9 cellular contexts compared by ENCODE assay signal in genomic region chr5:180799194-180799593, GRCh38. TPM values are rescaled to one million over a fixed set of nuclear protein-coding genes. Genes with fewer than 3 reads are reported as not detected.
A peak's percentile ranks its signal among the peaks of the same experiment; 100 is the strongest.
DNase-seq lines count a peak whose midpoint lies in the region; ATAC-seq, FAIRE-seq and TF ChIP-seq lines count a peak whose summit lies in the region.
"Had no signal": no experiment of that assay in that cellular context is flagged by ENCODE, and none has a peak within 500 bp of the region (broad histone marks: within the 10 kb centered on the region; RNA-seq: fewer than 3 reads in every experiment).

No MANE protein-coding gene starts in this region.

- H3K4me1 ChIP-seq in SK-N-SH (ENCODE audit: control insufficient read depth in 1 of 2, insufficient read depth in 2 of 2, low read depth in 1 of 2, low read length in 1 of 2) (peaks cover 27 to 28% of the 10 kb centered on the region in 2 experiments; a peak in 3 of 4 replicates), esophagus squamous epithelium (peaks cover 62 to 92% (median 69%) of the 10 kb centered on the region in 3 donors), small intestine (ENCODE audit: control insufficient read depth in 2 of 2, insufficient read depth in 1 of 2, low read depth in 1 of 2, low read length in 1 of 2) (peaks cover 22 to 26% of the 10 kb centered on the region in 2 donors)

- intact Hi-C loops in esophagus squamous epithelium (cut with DNase I): no loop called here

- no peaks in the 10 kb centered on the region for H3K9me2 ChIP-seq in SK-N-SH

- DNase-seq in SK-N-SH: no peak
- peak in 1 of 34 experiments; percentile 29 for DNase-seq in T-cell
- DNase-seq in esophagus squamous epithelium (lab: John Stamatoyannopoulos, UW): no peak
- DNase-seq in small intestine: peak; percentile 71
- no peak for DNase-seq in HCEC 1CT

- H3K27ac ChIP-seq in SK-N-SH (ENCODE audit: low read depth in 2 of 2, low read length in 1 of 2): no peak overlapping the region
- H3K27ac ChIP-seq in esophagus squamous epithelium: peak overlapping the region in 3 of 4 donors; percentile 3 to 99 (median 99)
- H3K27ac ChIP-seq in small intestine (ENCODE audit: low read depth in 1 of 2, low read length in 1 of 2): no peak overlapping the region
- H3K27ac ChIP-seq: ovary had no signal

- no peaks in the 10 kb centered on the region for H3F3A ChIP-seq in SK-N-SH (replicated peaks; ENCODE audit: insufficient read depth)

- no peak for TF ChIP-seq POLR2A in esophagus squamous epithelium (IDR thresholded peaks at IDR 0.05)

- no peak for TF ChIP-seq RAD21 in SK-N-SH (IDR thresholded peaks at IDR 0.05; ENCODE audit: low read length)

- CTCF ChIA-PET in SK-N-SH (lab: Yijun Ruan, JAX) (interaction anchor here (0.7 to 4.5 kb wide), 2 partner anchors 15 to 359 kb away, joined by 3 to 39 read pairs; no protein-coding TSS in a partner anchor), T-cell (lab: Charles Lee) (interaction anchor here in 1 of 2 donors (0.6 kb wide), 1 partner anchor 408 kb away, joined by 3 read pairs; no protein-coding TSS in a partner anchor)

- H3K4me2 ChIP-seq in SK-N-SH: no peak overlapping the region

- POLR2A ChIA-PET in SK-N-SH (lab: Yijun Ruan, JAX) (no interaction called here), T-cell (lab: Charles Lee) (no interaction called here)

- peaks cover 79 to 81% (median 81%) of the 10 kb centered on the region in 3 donors for H3K4me1 Mint-ChIP-seq in T-cell

- peak overlapping the region; percentile 17 to 85 (median 83) for H3K4me3 Mint-ChIP-seq in T-cell

- no peaks in the 10 kb centered on the region for H3K9me3 Mint-ChIP-seq in T-cell

- no peaks in the 10 kb centered on the region for H3K27me3 Mint-ChIP-seq in T-cell

- peak overlapping the region; percentile 28 to 76 for H3K27ac Mint-ChIP-seq in T-cell

- no peaks in the 10 kb centered on the region for H3K9me3 ChIP-seq in SK-N-SH
- H3K9me3 ChIP-seq in esophagus squamous epithelium: no peaks in the 10 kb centered on the region
- H3K9me3 ChIP-seq in small intestine (ENCODE audit: control insufficient read depth, low read depth): no peaks in the 10 kb centered on the region
- H3K9me3 ChIP-seq: ovary had no signal

- 97% methylated on average over 4 of the region's 4 CpGs for WGBS in SK-N-SH (ENCODE audit: low lambda C conversion rate)
- WGBS in esophagus squamous epithelium, 2 donors: 75 to 79% methylated on average over 4 of the region's 4 CpGs
- WGBS in small intestine, 3 donors: 32 to 61% (median 51%) methylated on average over 4 of the region's 4 CpGs

- H3K79me2 ChIP-seq in SK-N-SH (ENCODE audit: insufficient read depth): peaks cover 83% of the 10 kb centered on the region

- no peaks in the 10 kb centered on the region for H3K27me3 ChIP-seq in SK-N-SH (ENCODE audit: insufficient read depth)
- H3K27me3 ChIP-seq in esophagus squamous epithelium: no peaks in the 10 kb centered on the region
- no peaks in the 10 kb centered on the region for H3K27me3 ChIP-seq in small intestine (ENCODE audit: control insufficient read depth in 2 of 2, insufficient read depth in 2 of 2, low read length in 2 of 2)
- H3K27me3 ChIP-seq: ovary had no signal

- no peak for TF ChIP-seq EP300 in SK-N-SH (IDR thresholded peaks at IDR 0.05; ENCODE audit: borderline replicate concordance in 1 of 2, low read depth in 1 of 2, low read length in 1 of 2)

- peaks cover 26% of the 10 kb centered on the region for H3K36me3 Mint-ChIP-seq in T-cell

- ATAC-seq in SK-N-SH treated with all-trans-retinoic acid at 6 μM for 48 hours (no peak), T-cell (replicated peaks in 1 of 4) (no peak), GM18861 (IDR thresholded peaks at IDR 0.05; ENCODE audit: unreplicated experiment) (no peak), HG03354 (IDR thresholded peaks at IDR 0.05; ENCODE audit: poor library complexity, severe bottlenecking, unreplicated experiment) (no peak)

- TF ChIP-seq CTCF in SK-N-SH (IDR thresholded peaks at IDR 0.05) (peak; percentile 34; the same call in 1 of the 2 replicates), esophagus squamous epithelium (IDR thresholded peaks at IDR 0.05) (peak in 5 of 6 experiments; percentile 9 to 43 (median 18))

- H3K36me3 ChIP-seq in SK-N-SH (replicated peaks in 1 of 2; ENCODE audit: control insufficient read depth in 1 of 2, insufficient read depth in 2 of 2, low read length in 1 of 2): peaks cover 16 to 24% of the 10 kb centered on the region in 2 experiments
- H3K36me3 ChIP-seq in esophagus squamous epithelium: peaks cover 0 to 35% (median 4%) of the 10 kb centered on the region in 3 donors
- no peaks in the 10 kb centered on the region for H3K36me3 ChIP-seq in small intestine (ENCODE audit: control insufficient read depth in 2 of 2, insufficient read depth in 2 of 2, low read length in 2 of 2)
- H3K36me3 ChIP-seq: ovary had no signal

- no peak overlapping the region for H3K9ac ChIP-seq in SK-N-SH

- no peak overlapping the region for H3K4me3 ChIP-seq in SK-N-SH (ENCODE audit: low read depth in 2 of 2, low read length in 1 of 2)
- H3K4me3 ChIP-seq in esophagus squamous epithelium: peak overlapping the region in 2 of 4 donors; percentile 88 to 98
- no peak overlapping the region for H3K4me3 ChIP-seq in small intestine (ENCODE audit: low read depth in 1 of 2, low read length in 2 of 2)
- H3K4me3 ChIP-seq: ovary had no signal

- peaks cover 76% of the 10 kb centered on the region for H4K20me1 ChIP-seq in SK-N-SH (ENCODE audit: insufficient read depth)

- no peak overlapping the region for H2AFZ ChIP-seq in SK-N-SH (ENCODE audit: low read depth)

- no peak for FAIRE-seq in small intestine (lab: Jason Lieb, UNC)

TF ChIP-seq in SK-N-SH, 30 proteins besides CTCF, POLR2A, EP300 and RAD21 (continues in another document):
- no peak for TF ChIP-seq SMC3 (IDR thresholded peaks at IDR 0.05; ENCODE audit: low read depth, low read length)
- TF ChIP-seq TCF12 (IDR thresholded peaks at IDR 0.05): no peak
- TF ChIP-seq MXI1 (IDR thresholded peaks at IDR 0.05; ENCODE audit: low read depth, low read length): no peak
- no peak for TF ChIP-seq FOXM1 (IDR thresholded peaks at IDR 0.05; ENCODE audit: low read depth)
- TF ChIP-seq YY1 (IDR thresholded peaks at IDR 0.05; ENCODE audit: low read depth): no peak
- no peak for TF ChIP-seq FOXJ3 (CRISPR knock-in tag; IDR thresholded peaks at IDR 0.05)
- TF ChIP-seq POLR2AphosphoS5 (IDR thresholded peaks at IDR 0.05; ENCODE audit: low read depth, low read length): no peak
- TF ChIP-seq RFX5 (IDR thresholded peaks at IDR 0.05; ENCODE audit: low read length): no peak
- TF ChIP-seq SIN3A (IDR thresholded peaks at IDR 0.05; ENCODE audit: borderline replicate concordance, low read depth, low read length): no peak
- TF ChIP-seq USF2 (IDR thresholded peaks at IDR 0.05; ENCODE audit: borderline replicate concordance, low read depth, low read length): no peak
- no peak for TF ChIP-seq NFIC (IDR thresholded peaks at IDR 0.05; ENCODE audit: borderline replicate concordance)
- TF ChIP-seq RCOR1 (IDR thresholded peaks at IDR 0.05; ENCODE audit: low read length): no peak

TF ChIP-seq in SK-N-SH treated with all-trans-retinoic acid at 6 μM for 48 hours, 23 proteins besides CTCF, POLR2A, EP300 and RAD21 (continues in another document):
- no peak for TF ChIP-seq GLIS3 (CRISPR knock-in tag; IDR thresholded peaks at IDR 0.05)
- TF ChIP-seq RARB (CRISPR knock-in tag; IDR thresholded peaks at IDR 0.05): no peak
- no peak for TF ChIP-seq POU6F1 (CRISPR knock-in tag; IDR thresholded peaks at IDR 0.05; ENCODE audit: borderline replicate concordance, low read depth)
- TF ChIP-seq ISL1 (CRISPR knock-in tag; IDR thresholded peaks at IDR 0.05): no peak
- TF ChIP-seq TCF4 (CRISPR knock-in tag; IDR thresholded peaks at IDR 0.05; ENCODE audit: borderline replicate concordance): no peak

RNA-seq across cellular contexts. Expression of gene MGAT1, which starts 3.4 kb away (rescaled TPM):
- polyA plus RNA-seq in SK-N-SH (2012; rRNA removed): 47.3 and 55.8 TPM in 2 replicates
- polyA plus RNA-seq in SK-N-SH (2012; cell fraction: cytosol; rRNA removed): 27.7 and 43.1 TPM in 2 replicates
- polyA plus RNA-seq in SK-N-SH (2012; cell fraction: nucleus; rRNA removed): 56.3 and 60.6 TPM in 2 replicates
- 100 to 1,000 TPM in 3 of 5 donors, 10 to 100 TPM in 2; 83.1 to 198 (median 145) TPM for total RNA-seq in T-cell
- 100 to 1,000 TPM in 2 of 4 donors, 10 to 100 TPM in 2; 62.6 to 163 (median 111) TPM for total RNA-seq in esophagus squamous epithelium
- polyA plus RNA-seq in small intestine: 100 to 1,000 TPM in 1 of 3 donors, 10 to 100 TPM in 2; 52.3 to 125 (median 65.9) TPM

RNA-seq across cellular contexts. Expression of gene OR2Y1, which starts 59.3 kb away (rescaled TPM):
- not detected in 2 replicates for polyA plus RNA-seq in SK-N-SH (2012; rRNA removed)
- not detected in 2 replicates for polyA plus RNA-seq in SK-N-SH (2012; cell fraction: cytosol; rRNA removed)
- not detected in 2 replicates for polyA plus RNA-seq in SK-N-SH (2012; cell fraction: nucleus; rRNA removed)
- total RNA-seq in T-cell: not detected
- not detected for total RNA-seq in esophagus squamous epithelium
- not detected for polyA plus RNA-seq in small intestine
- total RNA-seq: ovary had no signal
- polyA plus RNA-seq: ovary had no signal

Comparison
In these comparisons a context has a peak if more than half of its experiments do, and no peak if none do; other contexts are left out.
1. H3K27ac ChIP-seq: peak in esophagus squamous epithelium (3 of 4); none in SK-N-SH (0 of 2) and small intestine (0 of 2).